In the genomic region with DNA sequence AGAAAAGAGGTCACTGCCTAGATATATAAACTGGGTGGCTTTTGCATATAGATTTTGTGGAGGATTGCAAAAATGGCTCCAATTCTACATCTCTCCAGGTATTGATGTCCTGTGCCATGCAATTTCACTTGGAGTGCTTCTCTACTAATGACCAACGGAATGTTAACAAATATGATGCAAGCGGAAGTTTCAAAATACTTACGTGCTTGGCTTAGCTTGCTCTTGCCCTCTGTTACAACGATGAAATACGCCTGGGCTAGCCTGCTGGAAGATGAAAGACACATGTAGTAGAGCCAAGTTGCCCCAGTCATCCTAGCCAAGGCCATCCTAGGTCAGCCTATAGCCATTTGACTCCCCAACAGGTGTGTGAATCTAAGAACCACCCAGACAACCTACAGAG, we compare ENCODE assay signal across 28 cellular contexts. TPM values are rescaled to one million over a fixed set of nuclear protein-coding genes. Genes with fewer than 3 reads are reported as not detected.
DNase-seq lines count a peak whose midpoint lies in the region; ATAC-seq and TF ChIP-seq lines count a peak whose summit lies in the region.
"Had no signal": no experiment of that assay in that cellular context is flagged by ENCODE, and none has a peak within 500 bp of the region (broad histone marks: within the 10 kb centered on the region; RNA-seq: fewer than 3 reads in every experiment).

No MANE protein-coding gene starts in this region.

- H3K9me3 ChIP-seq in liver (ENCODE audit: control insufficient read depth in 4 of 4, low read length in 3 of 4) = no peaks in the 10 kb centered on the region
- H3K9me3 ChIP-seq: body of pancreas, pancreas, thyroid gland had no signal

- ATAC-seq in HG03175 (IDR thresholded peaks at IDR 0.05; ENCODE audit: unreplicated experiment) = no peak
- ATAC-seq: body of pancreas, pancreas, T-helper 17 cell had no signal

- H3K27me3 ChIP-seq in liver (ENCODE audit: control insufficient read depth in 4 of 4, insufficient read depth in 4 of 4, low read length in 3 of 4) = no peaks in the 10 kb centered on the region
- H3K27me3 ChIP-seq: BLaER1 treated with 17β-estradiol and CSF1 and Interleukin-3, amounts not matched to agents 10 nM and 100 nM; body of pancreas; pancreas; stomach; thyroid gland had no signal

- DNase-seq in HCEC 1CT = peak; percentile 7
- DNase-seq in NOMO-1 (lab: John Stamatoyannopoulos, UW; ENCODE audit: unreplicated experiment in 2 of 2) = peak; percentile 64 to 81
- peak; percentile 7 for DNase-seq in amniotic epithelial cell (ENCODE audit: low read depth)
- DNase-seq in NCI-H1436 (lab: John Stamatoyannopoulos, UW) = no peak
- DNase-seq in stimulated activated CD8-positive, alpha-beta memory T cell treated with anti-CD3 and anti-CD28 coated beads, Interleukin-4, amount 100 ng/mL, for 48 hours = no peak
- DNase-seq: ACHN; activated CD4-positive, alpha-beta T cell treated with anti-CD3 and anti-CD28 coated beads for 4 hours; activated T-cell treated with anti-CD3 and anti-CD28 coated beads, Interleukin-2, amount 50 U/mL, for 24 hours; body of pancreas; COR-L47; GDM1; glutamatergic neuron; H7; KG1; MM.1S; NCI-H1694 treated with DMSO at 0.1 percent for 48 hours; NCI-H524 treated with DMSO at 0.1 percent for 48 hours; pancreas; retina; stimulated activated CD4-positive, alpha-beta T cell treated with anti-CD3 and anti-CD28 coated beads, Interleukin-1b, Interleukin-23, amount 100 ng/mL, for 48 hours; stomach; T-helper 17 cell; thyroid gland had no signal

- H3K4me1 ChIP-seq in liver (ENCODE audit: control insufficient read depth in 4 of 4, insufficient read depth in 4 of 4, low read length in 3 of 4) = peaks cover 3 to 19% (median 7%) of the 10 kb centered on the region in 4 donors

- H3K36me3 ChIP-seq in liver (ENCODE audit: control insufficient read depth in 4 of 4, insufficient read depth in 3 of 4, low read depth in 1 of 4, low read length in 3 of 4) = no peaks in the 10 kb centered on the region
- H3K36me3 ChIP-seq: BLaER1 treated with 17β-estradiol and CSF1 and Interleukin-3, amounts not matched to agents 10 nM and 100 nM; pancreas; stomach; thyroid gland had no signal

- peak in 1 of 2 donors; percentile 21 for TF ChIP-seq RAD21 in liver (IDR thresholded peaks at IDR 0.05)

- H3K27ac ChIP-seq in liver (ENCODE audit: low read depth in 1 of 2, low read length in 2 of 2) = peak overlapping the region in 1 of 2 donors; percentile 44
- H3K27ac ChIP-seq: BLaER1 treated with 17β-estradiol and CSF1 and Interleukin-3, amounts not matched to agents 10 nM and 100 nM; body of pancreas; pancreas; stomach; thyroid gland had no signal

- WGBS in liver = 35% methylated on average over 5 of the region's 5 CpGs

- H3K9ac ChIP-seq in liver (ENCODE audit: low read depth in 1 of 2, low read length in 2 of 2) = no peak overlapping the region
- H3K9ac ChIP-seq: BLaER1 treated with 17β-estradiol and CSF1 and Interleukin-3, amounts not matched to agents 10 nM and 100 nM had no signal

- TF ChIP-seq CTCF in liver (IDR thresholded peaks at IDR 0.05; ENCODE audit: low read depth, low read length, missing input control) = no peak

- no peak overlapping the region for H3K4me3 ChIP-seq in liver (ENCODE audit: low read depth in 1 of 3, low read length in 3 of 3)
- H3K4me3 ChIP-seq: BLaER1 treated with 17β-estradiol and CSF1 and Interleukin-3, amounts not matched to agents 10 nM and 100 nM; body of pancreas; lung; pancreas; smooth muscle cell; stomach; thyroid gland had no signal

TF ChIP-seq in liver, 16 proteins besides CTCF, POLR2A, EP300 and RAD21:
- TF ChIP-seq NR2F2 (IDR thresholded peaks at IDR 0.05) = no peak
- TF ChIP-seq TAF1 (conservative IDR thresholded peaks at IDR 0.05) = no peak
- TF ChIP-seq MAX (IDR thresholded peaks at IDR 0.05) = peak; percentile 80
- no peak for TF ChIP-seq HNF4G (IDR thresholded peaks at IDR 0.05)
- peak; percentile 71 for TF ChIP-seq FOXA2 (IDR thresholded peaks at IDR 0.05)
- TF ChIP-seq RXRA (IDR thresholded peaks at IDR 0.05) = peak; percentile 80 to 83
- peak; percentile 64 to 77 for TF ChIP-seq HNF4A (conservative IDR thresholded peaks at IDR 0.05)
- peak; percentile 86 for TF ChIP-seq ATF3 (IDR thresholded peaks at IDR 0.05)
- peak; percentile 75 for TF ChIP-seq SP1 (IDR thresholded peaks at IDR 0.05)
- peak; percentile 37 for TF ChIP-seq FOXA1 (IDR thresholded peaks at IDR 0.05)
- TF ChIP-seq JUND (IDR thresholded peaks at IDR 0.05) = peak; percentile 61 to 68
- TF ChIP-seq EGR1 (IDR thresholded peaks at IDR 0.05; ENCODE audit: low read depth in 2 of 2) = peak in 1 of 2 donors; percentile 42
- TF ChIP-seq YY1 (IDR thresholded peaks at IDR 0.05) = peak; percentile 77
- TF ChIP-seq REST (IDR thresholded peaks at IDR 0.05) = peak; percentile 71
- peak; percentile 62 for TF ChIP-seq ZBTB33 (IDR thresholded peaks at IDR 0.05)
- TF ChIP-seq GABPA (IDR thresholded peaks at IDR 0.05 in 1 of 2, conservative IDR thresholded peaks at IDR 0.05 in 1 of 2) = peak; percentile 55 to 87

RNA-seq across cellular contexts. Expression of gene POC5, which starts 3.6 kb away (rescaled TPM):
- 1 to 10 TPM; 6.4 to 6.7 TPM for total RNA-seq in liver
- 1 to 10 TPM; 2.3 to 3.7 TPM for polyA plus RNA-seq in liver

Comparison
In these comparisons a context has a peak if more than half of its experiments do, and no peak if none do; other contexts are left out.
1. DNase-seq: peak in HCEC 1CT (single experiment), NOMO-1 (2 of 2) and amniotic epithelial cell (single experiment); none in NCI-H1436 (single experiment) and stimulated activated CD8-positive, alpha-beta memory T cell treated with anti-CD3 and anti-CD28 coated beads, Interleukin-4, amount 100 ng/mL, for 48 hours (single experiment).